In the genomic region with DNA sequence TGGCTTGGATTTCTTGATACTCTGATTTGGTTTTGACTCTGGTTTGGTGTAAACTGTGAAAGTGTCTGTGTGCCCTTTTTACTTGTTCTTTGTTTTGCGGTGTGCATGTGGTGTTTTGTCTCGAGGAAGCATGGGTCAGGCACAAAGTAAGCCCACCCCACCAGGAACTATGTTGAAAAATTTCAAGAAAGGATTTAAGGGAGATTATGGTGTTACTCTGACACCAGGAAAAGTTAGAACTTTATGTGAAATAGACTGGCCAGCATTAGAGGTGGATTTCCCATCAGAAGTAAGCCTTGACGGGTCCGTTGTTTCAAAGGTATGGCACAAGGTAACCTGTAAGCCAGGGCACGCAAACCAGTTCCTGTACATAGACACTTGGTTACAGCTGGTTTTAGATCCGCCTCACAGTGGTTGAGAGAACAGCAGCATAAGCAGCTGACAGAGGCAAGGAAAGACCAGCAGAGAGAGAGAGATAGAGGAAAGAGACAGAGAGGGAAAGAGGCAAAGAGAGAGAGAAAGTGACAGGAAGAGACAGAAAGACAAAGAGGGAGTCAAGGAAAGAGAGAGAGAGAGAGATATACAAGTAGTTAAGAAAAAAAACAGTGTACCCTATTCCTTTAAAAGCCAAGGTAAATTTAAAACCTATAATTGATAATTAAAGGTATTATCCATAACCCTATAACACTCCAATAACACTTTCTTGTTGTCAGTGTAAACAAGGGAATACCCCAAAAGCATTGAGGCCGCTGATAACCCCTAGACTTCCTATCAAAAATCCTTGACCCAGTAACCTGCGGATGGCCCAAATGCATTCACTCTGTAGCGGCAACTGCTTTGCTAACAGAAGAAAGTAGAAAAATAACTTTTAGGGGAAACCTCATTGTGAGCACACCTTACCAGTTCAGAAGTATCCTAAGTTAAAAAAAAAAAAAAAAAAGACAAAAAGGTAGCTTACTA, we compare ENCODE assay signal across 17 cellular contexts. TPM values are rescaled to one million over a fixed set of nuclear protein-coding genes. Genes with fewer than 3 reads are reported as not detected.
"Had no signal": no experiment of that assay in that cellular context is flagged by ENCODE, and none has a peak within 500 bp of the region (broad histone marks: within the 10 kb centered on the region; RNA-seq: fewer than 3 reads in every experiment).

No MANE protein-coding gene starts in this region.

- H3K4me3 ChIP-seq: coronary artery, gastrocnemius medialis, left ventricle myocardium inferior had no signal

- ATAC-seq: activated T-helper 17 cell treated with anti-CD3 and anti-CD28 coated beads, Interleukin-2, amount 50 U/mL, for 72 hours; esophagus mucosa; gastrocnemius medialis; naive thymus-derived CD4-positive, alpha-beta T cell had no signal

- H3K27ac ChIP-seq: brain microvascular endothelial cell, coronary artery, gastrocnemius medialis, left ventricle myocardium inferior, neutrophil had no signal

- H3K36me3 Mint-ChIP-seq: activated CD4-positive, alpha-beta memory T cell treated with anti-CD3 and anti-CD28 coated beads for 36 hours; naive thymus-derived CD4-positive, alpha-beta T cell had no signal

- DNase-seq: activated B cell treated with CpG ODN at 0.5 μM for 24 hours; activated CD4-positive, alpha-beta memory T cell treated with anti-CD3 and anti-CD28 coated beads for 36 hours; activated CD4-positive, alpha-beta T cell treated with anti-CD3 and anti-CD28 coated beads for 4 hours; activated naive CD4-positive, alpha-beta T cell treated with Interleukin-2 at 50 U/mL for 16 hours; brain microvascular endothelial cell; gastrocnemius medialis; head of caudate nucleus; left ventricle myocardium inferior; mammary epithelial cell; naive thymus-derived CD4-positive, alpha-beta T cell; stimulated activated CD8-positive, alpha-beta memory T cell treated with anti-CD3 and anti-CD28 coated beads, Interleukin-4, amount 100 ng/mL, for 48 hours; stimulated activated naive CD4-positive, alpha-beta T cell had no signal

- H3K27me3 Mint-ChIP-seq: activated B cell treated with CpG ODN at 0.5 μM for 24 hours; central memory CD8-positive, alpha-beta T cell had no signal

- H3K9me3 ChIP-seq: gastrocnemius medialis, neutrophil had no signal

- H3K27ac Mint-ChIP-seq: activated B cell treated with CpG ODN at 0.5 μM for 24 hours; activated CD4-positive, alpha-beta memory T cell treated with anti-CD3 and anti-CD28 coated beads for 36 hours; activated T-helper 17 cell treated with anti-CD3 and anti-CD28 coated beads, Interleukin-2, amount 50 U/mL, for 72 hours had no signal

- H3K36me3 ChIP-seq: gastrocnemius medialis, neutrophil had no signal

- H3K9me3 Mint-ChIP-seq: activated B cell treated with CpG ODN at 0.5 μM for 24 hours had no signal

- H3K4me1 Mint-ChIP-seq: activated B cell treated with CpG ODN at 0.5 μM for 24 hours; activated T-helper 17 cell treated with anti-CD3 and anti-CD28 coated beads, Interleukin-2, amount 50 U/mL, for 72 hours; central memory CD8-positive, alpha-beta T cell had no signal

- H3K27me3 ChIP-seq: brain microvascular endothelial cell, gastrocnemius medialis, neutrophil had no signal

- H3K4me3 Mint-ChIP-seq: activated B cell treated with CpG ODN at 0.5 μM for 24 hours; activated CD4-positive, alpha-beta memory T cell treated with anti-CD3 and anti-CD28 coated beads for 36 hours; activated T-helper 17 cell treated with anti-CD3 and anti-CD28 coated beads, Interleukin-2, amount 50 U/mL, for 72 hours; central memory CD8-positive, alpha-beta T cell; naive thymus-derived CD4-positive, alpha-beta T cell had no signal

- H3K4me1 ChIP-seq: gastrocnemius medialis, left ventricle myocardium inferior had no signal

RNA-seq across cellular contexts. Expression of a gene that starts 42.6 kb away (rescaled TPM):
- total RNA-seq: activated B cell treated with CpG ODN at 0.5 μM for 24 hours; activated CD4-positive, alpha-beta memory T cell treated with anti-CD3 and anti-CD28 coated beads for 36 hours had no signal
- polyA plus RNA-seq: naive thymus-derived CD4-positive, alpha-beta T cell had no signal
